Comparison of ENCODE assay signal across 19 cellular contexts in genomic region chr14:31320922-31321779, GRCh38.
DNase-seq lines count a peak whose midpoint lies in the region; ATAC-seq and TF ChIP-seq lines count a peak whose summit lies in the region.
"Had no signal": no experiment of that assay in that cellular context is flagged by ENCODE, and none has a peak within 500 bp of the region (broad histone marks: within the 10 kb centered on the region; RNA-seq: fewer than 3 reads in every experiment).

No MANE protein-coding gene starts in this region.

- peak overlapping the region; percentile 53 for H3K27ac Mint-ChIP-seq in mesothelial cell of epicardium
- H3K27ac Mint-ChIP-seq in stimulated activated naive B cell treated with anti-CD40 and anti-IgM and Interleukin-4, amounts not matched to agents 10 μg/mL and 1 μg/mL and 100 μg/mL, for 72 hours: peak overlapping the region; percentile 10
- no peak overlapping the region for H3K27ac Mint-ChIP-seq in activated T-helper 1 cell treated with anti-CD3 and anti-CD28 coated beads, Interleukin-12 subunit alpha, Interleukin-12 subunit beta, Interleukin-2, Interleukin-4 antibody, amounts not matched to agents 30 ng/mL and 10 ng/mL and 1 ng/mL, durations not matched to agents 14 hours and 24 hours and 36 hours
- H3K27ac Mint-ChIP-seq: HFFc6 had no signal

- intact Hi-C loops in Right ventricle myocardium superior (cut with DNase I): no loop called here
- intact Hi-C loops in cardiac septum (cut with DNase I): no loop called here
- intact Hi-C loops in activated T-helper 1 cell treated with anti-CD3 and anti-CD28 coated beads, Interleukin-12 subunit alpha, Interleukin-12 subunit beta, Interleukin-2, Interleukin-4 antibody, amounts not matched to agents 30 ng/mL and 10 ng/mL and 1 ng/mL, durations not matched to agents 14 hours and 24 hours and 36 hours (cut with micrococcal nuclease): no loop called here

- H3K27me3 Mint-ChIP-seq in mesothelial cell of epicardium (ENCODE audit: low read depth): no peaks in the 10 kb centered on the region
- no peaks in the 10 kb centered on the region for H3K27me3 Mint-ChIP-seq in stimulated activated naive B cell treated with anti-CD40 and anti-IgM and Interleukin-4, amounts not matched to agents 10 μg/mL and 1 μg/mL and 100 μg/mL, for 72 hours
- H3K27me3 Mint-ChIP-seq in activated T-helper 1 cell treated with anti-CD3 and anti-CD28 coated beads, Interleukin-12 subunit alpha, Interleukin-12 subunit beta, Interleukin-2, Interleukin-4 antibody, amounts not matched to agents 30 ng/mL and 10 ng/mL and 1 ng/mL, durations not matched to agents 14 hours and 24 hours and 36 hours (ENCODE audit: insufficient read depth): no peaks in the 10 kb centered on the region

- TF ChIP-seq CTCF in mesothelial cell of epicardium (IDR thresholded peaks at IDR 0.05; ENCODE audit: unreplicated experiment): no peak

- no peak overlapping the region for H3K4me3 Mint-ChIP-seq in mesothelial cell of epicardium
- no peak overlapping the region for H3K4me3 Mint-ChIP-seq in stimulated activated naive B cell treated with anti-CD40 and anti-IgM and Interleukin-4, amounts not matched to agents 10 μg/mL and 1 μg/mL and 100 μg/mL, for 72 hours
- H3K4me3 Mint-ChIP-seq in activated T-helper 1 cell treated with anti-CD3 and anti-CD28 coated beads, Interleukin-12 subunit alpha, Interleukin-12 subunit beta, Interleukin-2, Interleukin-4 antibody, amounts not matched to agents 30 ng/mL and 10 ng/mL and 1 ng/mL, durations not matched to agents 14 hours and 24 hours and 36 hours: no peak overlapping the region
- H3K4me3 Mint-ChIP-seq: HFFc6 had no signal

- H3K36me3 Mint-ChIP-seq in mesothelial cell of epicardium: peaks cover 9% of the 10 kb centered on the region
- H3K36me3 Mint-ChIP-seq in stimulated activated naive B cell treated with anti-CD40 and anti-IgM and Interleukin-4, amounts not matched to agents 10 μg/mL and 1 μg/mL and 100 μg/mL, for 72 hours: peaks cover 7 to 26% of the 10 kb centered on the region in 2 donors
- H3K36me3 Mint-ChIP-seq in activated T-helper 1 cell treated with anti-CD3 and anti-CD28 coated beads, Interleukin-12 subunit alpha, Interleukin-12 subunit beta, Interleukin-2, Interleukin-4 antibody, amounts not matched to agents 30 ng/mL and 10 ng/mL and 1 ng/mL, durations not matched to agents 14 hours and 24 hours and 36 hours (ENCODE audit: low read depth): no peaks in the 10 kb centered on the region

- ATAC-seq in Right ventricle myocardium superior (ENCODE audit: poor library complexity) (peak; percentile 10), GM18858 (IDR thresholded peaks at IDR 0.05; ENCODE audit: unreplicated experiment) (no peak), GM19397 (IDR thresholded peaks at IDR 0.05; ENCODE audit: unreplicated experiment) (no peak)
- ATAC-seq in stimulated activated naive B cell treated with anti-CD40 and anti-IgM and Interleukin-4, amounts not matched to agents 10 μg/mL and 1 μg/mL and 100 μg/mL, for 72 hours (replicated peaks): no peak

- H3K4me1 Mint-ChIP-seq in mesothelial cell of epicardium: peaks cover 17% of the 10 kb centered on the region
- H3K4me1 Mint-ChIP-seq in stimulated activated naive B cell treated with anti-CD40 and anti-IgM and Interleukin-4, amounts not matched to agents 10 μg/mL and 1 μg/mL and 100 μg/mL, for 72 hours: no peaks in the 10 kb centered on the region
- H3K4me1 Mint-ChIP-seq in activated T-helper 1 cell treated with anti-CD3 and anti-CD28 coated beads, Interleukin-12 subunit alpha, Interleukin-12 subunit beta, Interleukin-2, Interleukin-4 antibody, amounts not matched to agents 30 ng/mL and 10 ng/mL and 1 ng/mL, durations not matched to agents 14 hours and 24 hours and 36 hours (ENCODE audit: low read depth): no peaks in the 10 kb centered on the region

- H3K9me3 Mint-ChIP-seq in mesothelial cell of epicardium: no peaks in the 10 kb centered on the region
- no peaks in the 10 kb centered on the region for H3K9me3 Mint-ChIP-seq in stimulated activated naive B cell treated with anti-CD40 and anti-IgM and Interleukin-4, amounts not matched to agents 10 μg/mL and 1 μg/mL and 100 μg/mL, for 72 hours
- no peaks in the 10 kb centered on the region for H3K9me3 Mint-ChIP-seq in activated T-helper 1 cell treated with anti-CD3 and anti-CD28 coated beads, Interleukin-12 subunit alpha, Interleukin-12 subunit beta, Interleukin-2, Interleukin-4 antibody, amounts not matched to agents 30 ng/mL and 10 ng/mL and 1 ng/mL, durations not matched to agents 14 hours and 24 hours and 36 hours
- H3K9me3 Mint-ChIP-seq: HFFc6 had no signal

- DNase-seq in Right ventricle myocardium superior (no peak), cardiac septum (ENCODE audit: low spot score) (no peak), mesothelial cell of epicardium (ENCODE audit: low spot score in 2 of 2, unreplicated experiment in 2 of 2) (no peak), NCI-H2081 (lab: John Stamatoyannopoulos, UW) (no peak)
- no peak for DNase-seq in stimulated activated naive B cell treated with anti-CD40 and anti-IgM and Interleukin-4, amounts not matched to agents 10 μg/mL and 1 μg/mL and 100 μg/mL, for 72 hours
- no peak for DNase-seq in activated T-helper 1 cell treated with anti-CD3 and anti-CD28 coated beads, Interleukin-12 subunit alpha, Interleukin-12 subunit beta, Interleukin-2, Interleukin-4 antibody, amounts not matched to agents 30 ng/mL and 10 ng/mL and 1 ng/mL, durations not matched to agents 14 hours and 24 hours and 36 hours (ENCODE audit: low spot score)
- DNase-seq: AML-193, DMS 273 treated with DMSO at 0.1 percent for 48 hours, DND-41, H7, HFFc6, KBM-7, NCI-H1417, NCI-H187 treated with DMSO at 0.1 percent for 48 hours, NCI-H226, NCI-H524 treated with DMSO at 0.1 percent for 48 hours, SIG-M5 had no signal
